In genomic region chr12:52020126-52020525, GRCh38 we compare ENCODE assay signal across 1 cellular context.
TF ChIP-seq lines count a peak whose summit lies in the region.

No MANE protein-coding gene starts in this region.

TF ChIP-seq in H1, 55 proteins besides CTCF, POLR2A, EP300 and RAD21:
- TF ChIP-seq, protein P1, sequence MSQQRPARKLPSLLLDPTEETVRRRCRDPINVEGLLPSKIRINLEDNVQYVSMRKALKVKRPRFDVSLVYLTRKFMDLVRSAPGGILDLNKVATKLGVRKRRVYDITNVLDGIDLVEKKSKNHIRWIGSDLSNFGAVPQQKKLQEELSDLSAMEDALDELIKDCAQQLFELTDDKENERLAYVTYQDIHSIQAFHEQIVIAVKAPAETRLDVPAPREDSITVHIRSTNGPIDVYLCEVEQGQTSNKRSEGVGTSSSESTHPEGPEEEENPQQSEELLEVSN (IDR thresholded peaks at IDR 0.05), result no peak
- TF ChIP-seq BCL11A (IDR thresholded peaks at IDR 0.05; ENCODE audit: low read depth in 2 of 2, low read length in 2 of 2) (no peak), ASH2L (IDR thresholded peaks at IDR 0.05; ENCODE audit: low read length) (no peak), RFX5 (IDR thresholded peaks at IDR 0.05; ENCODE audit: borderline replicate concordance, low read depth, low read length) (no peak)
